In genomic region chr7:53426145-53426750, GRCh38 we compare ENCODE assay signal across 22 cellular contexts.
A peak's percentile ranks its signal among the peaks of the same experiment; 100 is the strongest.
DNase-seq lines count a peak whose midpoint lies in the region; ATAC-seq and TF ChIP-seq lines count a peak whose summit lies in the region.
"Had no signal": no experiment of that assay in that cellular context is flagged by ENCODE, and none has a peak within 500 bp of the region (broad histone marks: within the 10 kb centered on the region; RNA-seq: fewer than 3 reads in every experiment).

No MANE protein-coding gene starts in this region.

- H4K20me1 ChIP-seq in PC-3 (ENCODE audit: low read length) = no peaks in the 10 kb centered on the region

- H3K27me3 ChIP-seq in BE2C (no peaks in the 10 kb centered on the region), PC-3 (ENCODE audit: low read length) (no peaks in the 10 kb centered on the region)

- H3K79me2 ChIP-seq in PC-3 (ENCODE audit: low read length) = no peaks in the 10 kb centered on the region

- DNase-seq in BE2C (no peak), LNCaP clone FGC (ENCODE audit: low read depth) (no peak), PC-3 (no peak), kidney tubule cell (ENCODE audit: low spot score) (peak; percentile 26), NCI-H146 treated with DMSO at 0.1 percent for 48 hours (lab: John Stamatoyannopoulos, UW; ENCODE audit: unreplicated experiment) (no peak), NCI-H524 (lab: John Stamatoyannopoulos, UW) (no peak), GM19240 (ENCODE audit: insufficient read length, low spot score) (no peak)
- DNase-seq: activated CD4-positive, alpha-beta T cell treated with anti-CD3 and anti-CD28 coated beads, Interleukin-2, amount 50 U/mL, for 1 hour; activated CD8-positive, alpha-beta memory T cell treated with anti-CD3 and anti-CD28 coated beads, Interleukin-2, amount 10 ng/mL, durations not matched to agents 7 days and 5 days; anterior cingulate cortex; dermis blood vessel endothelial cell; DMS79 treated with DMSO at 0.1 percent for 48 hours; mesenchymal stem cell; NCI-H446; occipital lobe; stimulated activated CD4-positive, alpha-beta T cell treated with anti-CD3 and anti-CD28 coated beads, Interleukin-2, amount 100 ng/mL, for 24 hours had no signal

- POLR2A ChIA-PET in PC-3 (lab: Charles Lee; ENCODE audit: unreplicated experiment) = no interaction called here

- TF ChIP-seq CTCF in BE2C (IDR thresholded peaks at IDR 0.05; ENCODE audit: low read depth, low read length) (0 out of 2 replicates have a peak, but pooled peaks have one; percentile 12), LNCaP clone FGC (IDR thresholded peaks at IDR 0.05; ENCODE audit: control insufficient read depth, extremely low read depth, insufficient read depth) (no peak), PC-3 (conservative IDR thresholded peaks at IDR 0.05; ENCODE audit: low read depth, low read length) (no peak)

- H2AFZ ChIP-seq in PC-3 (ENCODE audit: low read length) = no peak overlapping the region

- H3K9me2 ChIP-seq in PC-3 (replicated peaks; ENCODE audit: low read length) = no peaks in the 10 kb centered on the region

- no peak overlapping the region for H3K4me3 ChIP-seq in BE2C (ENCODE audit: low read depth, low read length)
- H3K4me3 ChIP-seq in LNCaP clone FGC (ENCODE audit: low read depth, low read length) = peak overlapping the region; percentile 19; the same call in 1 of the 2 replicates
- no peak overlapping the region for H3K4me3 ChIP-seq in PC-3 (ENCODE audit: low read length)
- H3K4me3 ChIP-seq: A549, HAP-1, smooth muscle cell had no signal

- no TSS peak for BruUV-seq in PC-3 (replicated peaks; lab: Mats Ljungman, UMichigan)

- H3K4me1 ChIP-seq in BE2C (peaks cover 7% of the 10 kb centered on the region), PC-3 (ENCODE audit: insufficient read depth, low read length) (no peaks in the 10 kb centered on the region)
- H3K4me1 ChIP-seq: A549, HAP-1 had no signal

- H3F3A ChIP-seq in PC-3 (ENCODE audit: low read length, unreplicated experiment) = no peaks in the 10 kb centered on the region

- ATAC-seq in PC-3 = no peak
- ATAC-seq in GM21825 (IDR thresholded peaks at IDR 0.05; ENCODE audit: unreplicated experiment) = no peak
- ATAC-seq: A549; activated CD8-positive, alpha-beta memory T cell treated with anti-CD3 and anti-CD28 coated beads, Interleukin-2, amount 10 ng/mL, durations not matched to agents 7 days and 5 days; activated naive CD4-positive, alpha-beta T cell treated with anti-CD3 and anti-CD28 coated beads, Interleukin-2, amount 50 U/mL, for 72 hours; SK-N-SH treated with all-trans-retinoic acid at 6 μM for 48 hours had no signal

- H3K27ac ChIP-seq in PC-3 (ENCODE audit: low read length) = no peak overlapping the region
- H3K27ac ChIP-seq: A549 had no signal

- intact Hi-C loops in PC-3 (cut with micrococcal nuclease) = no loop called here

- no peak overlapping the region for H3K9ac ChIP-seq in PC-3 (ENCODE audit: low read length)

- H3K36me3 ChIP-seq in BE2C (no peaks in the 10 kb centered on the region), PC-3 (ENCODE audit: low read depth, low read length) (no peaks in the 10 kb centered on the region)
- H3K36me3 ChIP-seq: HAP-1 had no signal

- CTCF ChIA-PET in PC-3 (lab: Charles Lee) = no interaction called here

- H3K9me3 ChIP-seq in BE2C (no peaks in the 10 kb centered on the region), PC-3 (ENCODE audit: low read length) (no peaks in the 10 kb centered on the region)
- H3K9me3 ChIP-seq: A549, HAP-1 had no signal

- H3K4me2 ChIP-seq in PC-3 (ENCODE audit: low read length) = peak overlapping the region; percentile 22; the same call in 1 of the 2 replicates
- H3K4me2 ChIP-seq: A549, smooth muscle cell had no signal
